Comparison of ENCODE assay signal across 9 cellular contexts in genomic region chr7:1667566-1668485, GRCh38. TPM values are rescaled to one million over a fixed set of nuclear protein-coding genes. Genes with fewer than 3 reads are reported as not detected.
DNase-seq lines count a peak whose midpoint lies in the region; ATAC-seq, FAIRE-seq and TF ChIP-seq lines count a peak whose summit lies in the region.
"Had no signal": no experiment of that assay in that cellular context is flagged by ENCODE, and none has a peak within 500 bp of the region (broad histone marks: within the 10 kb centered on the region; RNA-seq: fewer than 3 reads in every experiment).

No MANE protein-coding gene starts in this region.

- H3K4me2 ChIP-seq in BLaER1 treated with 17β-estradiol and CSF1 and Interleukin-3, amounts not matched to agents 10 nM and 100 nM, result peak overlapping the region; percentile 92 to 100 (median 98)

- no peak overlapping the region for H3K27ac ChIP-seq in BLaER1 treated with 17β-estradiol and CSF1 and Interleukin-3, amounts not matched to agents 10 nM and 100 nM

- peaks cover 83 to 98% (median 90%) of the 10 kb centered on the region in 11 experiments for H3K27me3 ChIP-seq in BLaER1 treated with 17β-estradiol and CSF1 and Interleukin-3, amounts not matched to agents 10 nM and 100 nM

- H4K20me1 ChIP-seq in BLaER1 treated with 17β-estradiol and CSF1 and Interleukin-3, amounts not matched to agents 10 nM and 100 nM, result peaks cover 11 to 83% (median 57%) of the 10 kb centered on the region in 11 experiments; a peak in 20 of 22 replicates

- H3K4me1 Mint-ChIP-seq in osteocyte (ENCODE audit: unreplicated experiment), result peaks cover 11% of the 10 kb centered on the region

- H3K27ac Mint-ChIP-seq in osteocyte (ENCODE audit: unreplicated experiment), result no peak overlapping the region

- peaks cover 27 to 64% (median 55%) of the 10 kb centered on the region in 10 experiments for H3K4me1 ChIP-seq in BLaER1 treated with 17β-estradiol and CSF1 and Interleukin-3, amounts not matched to agents 10 nM and 100 nM

- no peaks in the 10 kb centered on the region for H3K9me3 ChIP-seq in BLaER1 treated with 17β-estradiol and CSF1 and Interleukin-3, amounts not matched to agents 10 nM and 100 nM (replicated peaks in 1 of 11)

- no peak for TF ChIP-seq CTCF in osteocyte (IDR thresholded peaks at IDR 0.05)

- H3K36me3 ChIP-seq in BLaER1 treated with 17β-estradiol and CSF1 and Interleukin-3, amounts not matched to agents 10 nM and 100 nM, result no peaks in the 10 kb centered on the region

- peak overlapping the region; percentile 51 to 73 (median 64) for H3K4me3 ChIP-seq in BLaER1 treated with 17β-estradiol and CSF1 and Interleukin-3, amounts not matched to agents 10 nM and 100 nM

- peaks cover 18% of the 10 kb centered on the region for H3K27me3 Mint-ChIP-seq in osteocyte (ENCODE audit: unreplicated experiment)

- peak overlapping the region; percentile 29 for H3K4me3 Mint-ChIP-seq in osteocyte (ENCODE audit: unreplicated experiment)

- no peak for FAIRE-seq in frontal cortex (lab: Jason Lieb, UNC)

- H3K36me3 Mint-ChIP-seq in osteocyte (ENCODE audit: unreplicated experiment), result no peaks in the 10 kb centered on the region

- ATAC-seq in HG02870 (IDR thresholded peaks at IDR 0.05; ENCODE audit: unreplicated experiment), result no peak
- no peak for ATAC-seq in HG03196 (IDR thresholded peaks at IDR 0.05; ENCODE audit: unreplicated experiment)
- no peak for ATAC-seq in HG02885 (IDR thresholded peaks at IDR 0.05; ENCODE audit: poor library complexity, unreplicated experiment)

- H3K9me3 Mint-ChIP-seq in osteocyte (ENCODE audit: unreplicated experiment), result no peaks in the 10 kb centered on the region

- DNase-seq in NCI-H510A (lab: John Stamatoyannopoulos, UW), result peak; percentile 51
- DNase-seq in frontal cortex (ENCODE audit: low spot score in 2 of 2), result peak; percentile 39 to 45
- no peak for DNase-seq in osteocyte (ENCODE audit: extremely low spot score, unreplicated experiment)
- DNase-seq in DMS79 treated with DMSO at 0.1 percent for 48 hours (lab: John Stamatoyannopoulos, UW), result no peak
- DNase-seq: NCI-H2107 had no signal

- peak overlapping the region in 7 of 11 experiments; percentile 14 to 75 (median 65); a peak in 12 of 22 replicates for H3K9ac ChIP-seq in BLaER1 treated with 17β-estradiol and CSF1 and Interleukin-3, amounts not matched to agents 10 nM and 100 nM

RNA-seq across cellular contexts. Expression of gene ELFN1, which starts 2.3 kb away (rescaled TPM):
- total RNA-seq in frontal cortex (5.7 TPM), osteocyte (0.62 and 0.73 TPM in 2 replicates)

Comparison
In these comparisons a context has a peak if more than half of its experiments do, and no peak if none do; other contexts are left out.
1. DNase-seq: peak in NCI-H510A (single experiment) and frontal cortex (2 of 2); none in osteocyte (single experiment) and DMS79 treated with DMSO at 0.1 percent for 48 hours (single experiment).